In genomic region chr10:78458983-78459638, GRCh38 we compare ENCODE assay signal across 1 cellular context.
TF ChIP-seq lines count a peak whose summit lies in the region.

No MANE protein-coding gene starts in this region.

TF ChIP-seq in HepG2, 621 proteins besides CTCF, POLR2A, EP300 and RAD21 (continued from another document and continues in another):
- 0 out of 2 replicates have a peak, but pooled peaks have one; percentile 55 for TF ChIP-seq BRF2 (CRISPR knock-in tag; IDR thresholded peaks at IDR 0.05)
- TF ChIP-seq MXD4 (CRISPR knock-in tag; IDR thresholded peaks at IDR 0.05): peak; percentile 64; the same call in 1 of the 2 replicates
- no peak for TF ChIP-seq DBP (CRISPR knock-in tag; IDR thresholded peaks at IDR 0.05; ENCODE audit: not compliant biosample characterization)
- TF ChIP-seq ZBTB26 (CRISPR knock-in tag; IDR thresholded peaks at IDR 0.05; ENCODE audit: borderline replicate concordance): no peak
- TF ChIP-seq ZBED4 (CRISPR knock-in tag; IDR thresholded peaks at IDR 0.05; ENCODE audit: borderline replicate concordance): peak; percentile 92; the same call in 1 of the 2 replicates
- TF ChIP-seq SIN3A (IDR thresholded peaks at IDR 0.05; ENCODE audit: borderline replicate concordance, low read depth, low read length): peak; percentile 45; the same call in 1 of the 2 replicates
- no peak; the same call in 1 of the 2 replicates for TF ChIP-seq ZFP91 (CRISPR knock-in tag; IDR thresholded peaks at IDR 0.05; ENCODE audit: borderline replicate concordance)
- TF ChIP-seq MTF1 (CRISPR knock-in tag; IDR thresholded peaks at IDR 0.05): no peak
- no peak for TF ChIP-seq ZNF724P (CRISPR knock-in tag; IDR thresholded peaks at IDR 0.05; ENCODE audit: borderline replicate concordance)
- TF ChIP-seq ZNF557 (CRISPR knock-in tag; IDR thresholded peaks at IDR 0.05): peak; percentile 38; the same call in 1 of the 2 replicates
- no peak for TF ChIP-seq ATM (IDR thresholded peaks at IDR 0.05; ENCODE audit: borderline replicate concordance)
- peak; percentile 97 for TF ChIP-seq FOXK1 (CRISPR knock-in tag; IDR thresholded peaks at IDR 0.05; ENCODE audit: borderline replicate concordance, low read depth)
- peak; percentile 49; the same call in 1 of the 2 replicates for TF ChIP-seq ZNF607 (CRISPR knock-in tag; IDR thresholded peaks at IDR 0.05; ENCODE audit: borderline replicate concordance)
- TF ChIP-seq ARID4A (CRISPR knock-in tag; IDR thresholded peaks at IDR 0.05; ENCODE audit: borderline replicate concordance): peak; percentile 37; the same call in 1 of the 2 replicates
- no peak for TF ChIP-seq FIP1L1 (IDR thresholded peaks at IDR 0.05; ENCODE audit: borderline replicate concordance, insufficient read depth, low read depth, low read length)
- TF ChIP-seq ATF7-NPFF (CRISPR knock-in tag; IDR thresholded peaks at IDR 0.05; ENCODE audit: low read depth): 0 out of 2 replicates have a peak, but pooled peaks have one; percentile 56
- TF ChIP-seq ZNF280B (CRISPR knock-in tag; IDR thresholded peaks at IDR 0.05; ENCODE audit: borderline replicate concordance): no peak
- no peak for TF ChIP-seq HMGA1 (CRISPR knock-in tag; conservative IDR thresholded peaks at IDR 0.05)
- no peak for TF ChIP-seq ZNF598 (CRISPR knock-in tag; IDR thresholded peaks at IDR 0.05; ENCODE audit: borderline replicate concordance)
- TF ChIP-seq YY1 (IDR thresholded peaks at IDR 0.05; ENCODE audit: insufficient read depth, insufficient replicate concordance, low read depth, low read length): peak; percentile 51
- no peak for TF ChIP-seq RFXAP (CRISPR knock-in tag; IDR thresholded peaks at IDR 0.05; ENCODE audit: borderline replicate concordance)
- peak; percentile 92 for TF ChIP-seq SAP130 (CRISPR knock-in tag; IDR thresholded peaks at IDR 0.05; ENCODE audit: low read depth)
- TF ChIP-seq KLF16 (CRISPR knock-in tag; IDR thresholded peaks at IDR 0.05): peak in 1 of 2 experiments; percentile 98; a peak in 2 of 4 replicates
- no peak for TF ChIP-seq ZNF337 (CRISPR knock-in tag; IDR thresholded peaks at IDR 0.05; ENCODE audit: borderline replicate concordance, low read depth)
- peak; percentile 45; the same call in 1 of the 2 replicates for TF ChIP-seq GMEB1 (CRISPR knock-in tag; IDR thresholded peaks at IDR 0.05; ENCODE audit: borderline replicate concordance)
- 0 out of 2 replicates have a peak, but pooled peaks have one; percentile 37 for TF ChIP-seq ZNF20 (CRISPR knock-in tag; IDR thresholded peaks at IDR 0.05)
- TF ChIP-seq ELF1 (CRISPR knock-in tag; IDR thresholded peaks at IDR 0.05): 0 out of 2 replicates have a peak, but pooled peaks have one; percentile 36
- TF ChIP-seq ZFX (CRISPR knock-in tag; IDR thresholded peaks at IDR 0.05; ENCODE audit: low read depth): peak; percentile 43; the same call in 1 of the 2 replicates
- TF ChIP-seq KAT2B (IDR thresholded peaks at IDR 0.05; ENCODE audit: borderline replicate concordance, low read depth, low read length): no peak
- TF ChIP-seq ZNF749 (CRISPR knock-in tag; IDR thresholded peaks at IDR 0.05; ENCODE audit: borderline replicate concordance): 0 out of 2 replicates have a peak, but pooled peaks have one; percentile 78
- peak; percentile 51; the same call in 1 of the 2 replicates for TF ChIP-seq ONECUT2 (CRISPR knock-in tag; IDR thresholded peaks at IDR 0.05)
- TF ChIP-seq SNAPC5 (CRISPR knock-in tag; IDR thresholded peaks at IDR 0.05; ENCODE audit: borderline replicate concordance): 0 out of 2 replicates have a peak, but pooled peaks have one; percentile 39
- TF ChIP-seq RBM22 (optimal IDR thresholded peaks at IDR 0.05; ENCODE audit: low read length): no peak
- peak; percentile 97 for TF ChIP-seq ZNF331 (CRISPR knock-in tag; IDR thresholded peaks at IDR 0.05)
- no peak for TF ChIP-seq ZSCAN12 (CRISPR knock-in tag; IDR thresholded peaks at IDR 0.05)
- peak; percentile 99 for TF ChIP-seq MED1 (CRISPR knock-in tag; IDR thresholded peaks at IDR 0.05)
- TF ChIP-seq TBX2 (CRISPR knock-in tag; IDR thresholded peaks at IDR 0.05; ENCODE audit: borderline replicate concordance): peak; percentile 91
- no peak for TF ChIP-seq ZNF703 (CRISPR knock-in tag; IDR thresholded peaks at IDR 0.05; ENCODE audit: borderline replicate concordance)
- peak; percentile 73 for TF ChIP-seq ZNF3 (CRISPR knock-in tag; IDR thresholded peaks at IDR 0.05)
- peak; percentile 92 for TF ChIP-seq HDAC1 (CRISPR knock-in tag; IDR thresholded peaks at IDR 0.05)
- TF ChIP-seq ZNF615 (CRISPR knock-in tag; IDR thresholded peaks at IDR 0.05; ENCODE audit: borderline replicate concordance): no peak
- TF ChIP-seq HOMEZ (CRISPR knock-in tag; IDR thresholded peaks at IDR 0.05; ENCODE audit: low read depth): peak; percentile 71
